17 cellular contexts compared by ENCODE assay signal in genomic region chr12:63982787-63983186, GRCh38.
DNase-seq lines count a peak whose midpoint lies in the region; ATAC-seq and TF ChIP-seq lines count a peak whose summit lies in the region.
"Had no signal": no experiment of that assay in that cellular context is flagged by ENCODE, and none has a peak within 500 bp of the region (broad histone marks: within the 10 kb centered on the region; RNA-seq: fewer than 3 reads in every experiment).

No MANE protein-coding gene starts in this region.

- H3K27me3 ChIP-seq in gastroesophageal sphincter, result no peaks in the 10 kb centered on the region
- H3K27me3 ChIP-seq in right lobe of liver, result no peaks in the 10 kb centered on the region
- H3K27me3 ChIP-seq: BLaER1 treated with 17β-estradiol and CSF1 and Interleukin-3, amounts not matched to agents 10 nM and 100 nM; Peyer's patch had no signal

- H3K36me3 ChIP-seq in SK-N-MC (ENCODE audit: insufficient read depth, low read length) (no peaks in the 10 kb centered on the region), gastroesophageal sphincter (no peaks in the 10 kb centered on the region), right lobe of liver (no peaks in the 10 kb centered on the region)
- H3K36me3 ChIP-seq: BLaER1 treated with 17β-estradiol and CSF1 and Interleukin-3, amounts not matched to agents 10 nM and 100 nM; Peyer's patch had no signal

- no peak for TF ChIP-seq EP300 in gastroesophageal sphincter (IDR thresholded peaks at IDR 0.05)

- peak overlapping the region; percentile 14; the same call in 1 of the 2 replicates for H3K27ac ChIP-seq in SK-N-MC
- H3K27ac ChIP-seq in gastroesophageal sphincter, result peak overlapping the region in 3 of 4 donors; percentile 31 to 60 (median 35)
- H3K27ac ChIP-seq in right lobe of liver, result no peak overlapping the region
- H3K27ac ChIP-seq: BLaER1 treated with 17β-estradiol and CSF1 and Interleukin-3, amounts not matched to agents 10 nM and 100 nM; Peyer's patch had no signal

- TF ChIP-seq CTCF in gastroesophageal sphincter (IDR thresholded peaks at IDR 0.05) (no peak), right lobe of liver (IDR thresholded peaks at IDR 0.05) (no peak)

- no peak for ATAC-seq in gastroesophageal sphincter
- no peak for ATAC-seq in right lobe of liver
- no peak for ATAC-seq in HG03039 (IDR thresholded peaks at IDR 0.05; ENCODE audit: unreplicated experiment)
- ATAC-seq: SK-N-SH treated with all-trans-retinoic acid at 6 μM for 48 hours had no signal

- intact Hi-C loops in right lobe of liver (cut with DNase I), result no loop called here

- TF ChIP-seq POLR2A in gastroesophageal sphincter (IDR thresholded peaks at IDR 0.05) (no peak), right lobe of liver (IDR thresholded peaks at IDR 0.05) (no peak)

- H3K9ac ChIP-seq in SK-N-MC (ENCODE audit: insufficient read length), result no peak overlapping the region
- H3K9ac ChIP-seq: BLaER1 treated with 17β-estradiol and CSF1 and Interleukin-3, amounts not matched to agents 10 nM and 100 nM had no signal

- 3 to 25% methylated on average over 3 of the region's 3 CpGs for WGBS in gastroesophageal sphincter (ENCODE audit: low coverage in 1 of 2), 2 donors
- 97% methylated on average over 3 of the region's 3 CpGs for WGBS in right lobe of liver (ENCODE audit: insufficient coverage, low coverage, low lambda C conversion rate, missing lambda C conversion rate)

- peak; percentile 77 for DNase-seq in NCI-H1048 (lab: John Stamatoyannopoulos, UW)
- peak; percentile 8 for DNase-seq in SK-N-MC (ENCODE audit: low read depth, low spot score)
- DNase-seq in nucleus accumbens (lab: John Stamatoyannopoulos, UW), result no peak
- no peak for DNase-seq in globus pallidus (ENCODE audit: low spot score)
- DNase-seq in right lobe of liver, result no peak
- DNase-seq: DMS153, H9, NCI-H1417 treated with DMSO at 0.1 percent for 48 hours, NCI-H2081 treated with DMSO at 0.1 percent for 48 hours, NCI-H345, NCI-H748 treated with DMSO at 0.1 percent for 48 hours, Peyer's patch, Right ventricle myocardium superior had no signal

- H3K9me3 ChIP-seq in SK-N-MC (ENCODE audit: low read depth, low read length), result no peaks in the 10 kb centered on the region
- H3K9me3 ChIP-seq in gastroesophageal sphincter, result no peaks in the 10 kb centered on the region
- no peaks in the 10 kb centered on the region for H3K9me3 ChIP-seq in right lobe of liver
- H3K9me3 ChIP-seq: BLaER1 treated with 17β-estradiol and CSF1 and Interleukin-3, amounts not matched to agents 10 nM and 100 nM; Peyer's patch had no signal

- peaks cover 0 to 31% (median 5%) of the 10 kb centered on the region in 3 donors for H3K4me1 ChIP-seq in gastroesophageal sphincter
- no peaks in the 10 kb centered on the region for H3K4me1 ChIP-seq in right lobe of liver
- H3K4me1 ChIP-seq: Peyer's patch had no signal

- H3K4me3 ChIP-seq in SK-N-MC (no peak overlapping the region), gastroesophageal sphincter (no peak overlapping the region), right lobe of liver (no peak overlapping the region)
- H3K4me3 ChIP-seq: BLaER1 treated with 17β-estradiol and CSF1 and Interleukin-3, amounts not matched to agents 10 nM and 100 nM; Peyer's patch had no signal

Comparison
In these comparisons a context has a peak if more than half of its experiments do, and no peak if none do; other contexts are left out.
1. DNase-seq: peak in NCI-H1048 (single experiment) and SK-N-MC (single experiment); none in nucleus accumbens (0 of 56), globus pallidus (single experiment) and right lobe of liver (0 of 3).
2. H3K27ac ChIP-seq: peak in SK-N-MC (single experiment) and gastroesophageal sphincter (3 of 4); none in right lobe of liver (0 of 3).